In genomic region chr18:35444636-35445035, GRCh38 we compare ENCODE assay signal across 21 cellular contexts. TPM values are rescaled to one million over a fixed set of nuclear protein-coding genes. Genes with fewer than 3 reads are reported as not detected.
DNase-seq lines count a peak whose midpoint lies in the region; ATAC-seq and TF ChIP-seq lines count a peak whose summit lies in the region.
"Had no signal": no experiment of that assay in that cellular context is flagged by ENCODE, and none has a peak within 500 bp of the region (broad histone marks: within the 10 kb centered on the region; RNA-seq: fewer than 3 reads in every experiment).

No MANE protein-coding gene starts in this region.

- H3K4me2 ChIP-seq in neural progenitor cell: no peak overlapping the region

- H3K9me3 Mint-ChIP-seq in neural progenitor cell: no peaks in the 10 kb centered on the region
- no peaks in the 10 kb centered on the region for H3K9me3 Mint-ChIP-seq in activated CD4-positive, alpha-beta T cell treated with anti-CD3 and anti-CD28 coated beads for 36 hours (ENCODE audit: low read depth)

- intact Hi-C loops in head of caudate nucleus (cut with DNase I): no loop called here
- intact Hi-C loops in activated CD4-positive, alpha-beta T cell treated with anti-CD3 and anti-CD28 coated beads for 36 hours (cut with DNase I, micrococcal nuclease): no loop called here

- POLR2A ChIA-PET in activated CD4-positive, alpha-beta T cell treated with anti-CD3 and anti-CD28 coated beads for 36 hours (lab: Charles Lee): no interaction called here

- peak overlapping the region; percentile 19 for H3K4me3 Mint-ChIP-seq in neural progenitor cell
- H3K4me3 Mint-ChIP-seq in activated CD4-positive, alpha-beta T cell treated with anti-CD3 and anti-CD28 coated beads for 36 hours: no peak overlapping the region
- H3K4me3 Mint-ChIP-seq: CD4-positive, CD25-positive, alpha-beta regulatory T cell had no signal

- peak overlapping the region; percentile 61 for H3K27ac Mint-ChIP-seq in neural progenitor cell
- H3K27ac Mint-ChIP-seq in activated CD4-positive, alpha-beta T cell treated with anti-CD3 and anti-CD28 coated beads for 36 hours: no peak overlapping the region

- no peaks in the 10 kb centered on the region for H3K36me3 ChIP-seq in neural progenitor cell

- peaks cover 3% of the 10 kb centered on the region for H3K4me1 Mint-ChIP-seq in neural progenitor cell
- H3K4me1 Mint-ChIP-seq in activated CD4-positive, alpha-beta T cell treated with anti-CD3 and anti-CD28 coated beads for 36 hours: no peaks in the 10 kb centered on the region

- H3K4me1 ChIP-seq in neural progenitor cell: no peaks in the 10 kb centered on the region

- H3K36me3 Mint-ChIP-seq in neural progenitor cell: no peaks in the 10 kb centered on the region
- H3K36me3 Mint-ChIP-seq in activated CD4-positive, alpha-beta T cell treated with anti-CD3 and anti-CD28 coated beads for 36 hours (ENCODE audit: low read depth): no peaks in the 10 kb centered on the region
- H3K36me3 Mint-ChIP-seq: CD4-positive, CD25-positive, alpha-beta regulatory T cell had no signal

- no peaks in the 10 kb centered on the region for H3F3A ChIP-seq in neural progenitor cell (ENCODE audit: low read depth)

- no peaks in the 10 kb centered on the region for H3K27me3 Mint-ChIP-seq in neural progenitor cell (ENCODE audit: insufficient read depth, low read depth)
- no peaks in the 10 kb centered on the region for H3K27me3 Mint-ChIP-seq in activated CD4-positive, alpha-beta T cell treated with anti-CD3 and anti-CD28 coated beads for 36 hours

- no peak for TF ChIP-seq CTCF in neural progenitor cell (IDR thresholded peaks at IDR 0.05)

- H3K27ac ChIP-seq in neural progenitor cell: no peak overlapping the region
- H3K27ac ChIP-seq: GM23248 had no signal

- no peaks in the 10 kb centered on the region for H4K20me1 ChIP-seq in neural progenitor cell (ENCODE audit: low read depth)

- H2AFZ ChIP-seq in neural progenitor cell (replicated peaks): no peak overlapping the region
- H2AFZ ChIP-seq: GM23248 had no signal

- H3K4me3 ChIP-seq in neural progenitor cell: no peak overlapping the region
- H3K4me3 ChIP-seq: GM12878, GM23248 had no signal

- no peak overlapping the region for H3K9ac ChIP-seq in neural progenitor cell
- H3K9ac ChIP-seq: GM23248 had no signal

- no peaks in the 10 kb centered on the region for H3K27me3 ChIP-seq in neural progenitor cell

- DNase-seq in anterior cingulate cortex (lab: John Stamatoyannopoulos, UW) (peak in 53 of 58 donors; percentile 12 to 89 (median 53)), head of caudate nucleus (peak in 32 of 42 donors; percentile 5 to 65 (median 38)), neural progenitor cell (ENCODE audit: low spot score) (no peak), superior temporal gyrus (ENCODE audit: extremely low spot score) (peak; percentile 65), DMS53 (lab: John Stamatoyannopoulos, UW) (no peak), AG20443 (ENCODE audit: low spot score) (no peak)
- no peak for DNase-seq in activated CD4-positive, alpha-beta T cell treated with anti-CD3 and anti-CD28 coated beads for 36 hours
- DNase-seq: AML-193; Calu3; CD4-positive, CD25-positive, alpha-beta regulatory T cell; GM23248; KG1; NCI-H1048; NCI-H1436 treated with DMSO at 0.1 percent for 48 hours; NCI-H2029 treated with DMSO at 0.1 percent for 48 hours; NCI-H2171 treated with DMSO at 0.1 percent for 48 hours; NCI-H446 treated with DMSO at 0.1 percent for 48 hours; NCI-H774 had no signal

- ATAC-seq in activated CD4-positive, alpha-beta T cell treated with anti-CD3 and anti-CD28 coated beads for 36 hours: no peak
- ATAC-seq: GM12878, HepG2, Panc1 had no signal

- H3K9me3 ChIP-seq in neural progenitor cell (ENCODE audit: low read depth): no peaks in the 10 kb centered on the region

- H3K79me2 ChIP-seq in neural progenitor cell (ENCODE audit: low read depth): no peaks in the 10 kb centered on the region

- CTCF ChIA-PET in activated CD4-positive, alpha-beta T cell treated with anti-CD3 and anti-CD28 coated beads for 36 hours (lab: Charles Lee): no interaction called here

RNA-seq across cellular contexts. Expression of gene INO80C, which starts 53.1 kb away (rescaled TPM):
- 12.6 and 13.2 TPM in 2 replicates for total RNA-seq in neural progenitor cell (ENCODE audit: low replicate concordance)
- 10 to 100 TPM; 30.8 to 37.4 TPM for total RNA-seq in activated CD4-positive, alpha-beta T cell treated with anti-CD3 and anti-CD28 coated beads for 36 hours

Comparison
In these comparisons a context has a peak if more than half of its experiments do, and no peak if none do; other contexts are left out.
1. DNase-seq: peak in anterior cingulate cortex (53 of 58), head of caudate nucleus (32 of 42) and superior temporal gyrus (single experiment); none in neural progenitor cell (single experiment), DMS53 (single experiment), AG20443 (single experiment) and activated CD4-positive, alpha-beta T cell treated with anti-CD3 and anti-CD28 coated beads for 36 hours (single experiment).